In the genomic region with DNA sequence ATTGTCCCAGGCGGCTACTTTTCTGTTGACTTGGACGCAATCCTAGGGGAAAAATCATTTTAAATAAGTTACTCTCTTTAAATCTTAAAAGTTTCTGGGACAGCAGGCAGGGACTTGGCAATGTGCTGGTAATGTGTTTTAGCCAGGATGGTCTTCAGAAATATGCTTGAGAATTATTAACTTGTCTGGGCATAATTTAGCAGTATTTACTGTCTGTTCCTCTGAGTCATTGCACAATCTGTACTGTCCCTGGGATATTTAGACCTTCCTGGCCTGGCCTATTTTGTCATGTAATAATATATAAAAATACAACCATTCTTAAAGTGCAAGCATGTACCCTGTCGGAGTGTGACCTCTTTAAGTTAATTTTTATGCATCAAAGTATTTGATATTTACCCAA, we compare ENCODE assay signal across 19 cellular contexts.
"Had no signal": no experiment of that assay in that cellular context is flagged by ENCODE, and none has a peak within 500 bp of the region (broad histone marks: within the 10 kb centered on the region; RNA-seq: fewer than 3 reads in every experiment).

No MANE protein-coding gene starts in this region.

- H3K4me1 ChIP-seq: parathyroid adenoma, tibial nerve, uterus had no signal

- H3K36me3 ChIP-seq: tibial nerve, uterus had no signal

- H3K4me3 Mint-ChIP-seq: activated CD4-positive, alpha-beta T cell treated with anti-CD3 and anti-CD28 coated beads, Interleukin-2, amount 10 ng/mL, durations not matched to agents 24 days and 14 days; activated naive CD8-positive, alpha-beta T cell treated with anti-CD3 and anti-CD28 coated beads for 36 hours; endodermal cell; immature natural killer cell; naive thymus-derived CD8-positive, alpha-beta T cell; stimulated activated memory B cell treated with anti-CD40 and anti-IgM and Interleukin-4, amounts not matched to agents 10 μg/mL and 1 μg/mL and 100 μg/mL, for 72 hours had no signal

- H3K9ac ChIP-seq: parathyroid adenoma had no signal

- DNase-seq: activated CD4-positive, alpha-beta T cell treated with anti-CD3 and anti-CD28 coated beads, Interleukin-2, amount 10 ng/mL, durations not matched to agents 24 days and 14 days; activated CD4-positive, CD25-positive, alpha-beta regulatory T cell; activated CD8-positive, alpha-beta memory T cell treated with anti-CD3 and anti-CD28 coated beads, Interleukin-2, amount 50 U/mL, for 48 hours; activated naive CD8-positive, alpha-beta T cell treated with anti-CD3 and anti-CD28 coated beads for 36 hours; anterior cingulate cortex; dorsolateral prefrontal cortex; endodermal cell; glutamatergic neuron; immature natural killer cell; left colon; naive thymus-derived CD8-positive, alpha-beta T cell; stimulated activated CD4-positive, alpha-beta T cell treated with anti-CD3 and anti-CD28 coated beads, Interleukin-2, amount 100 ng/mL, for 48 hours; substantia nigra; uterus had no signal

- H3K27ac Mint-ChIP-seq: activated CD4-positive, alpha-beta T cell treated with anti-CD3 and anti-CD28 coated beads, Interleukin-2, amount 10 ng/mL, durations not matched to agents 24 days and 14 days; activated naive CD8-positive, alpha-beta T cell treated with anti-CD3 and anti-CD28 coated beads for 36 hours; endodermal cell; immature natural killer cell; naive thymus-derived CD8-positive, alpha-beta T cell; stimulated activated memory B cell treated with anti-CD40 and anti-IgM and Interleukin-4, amounts not matched to agents 10 μg/mL and 1 μg/mL and 100 μg/mL, for 72 hours had no signal

- H3K4me3 ChIP-seq: dorsolateral prefrontal cortex, mucosa of descending colon, tibial nerve, uterus had no signal

- H3K9me3 ChIP-seq: mucosa of descending colon, tibial nerve, uterus had no signal

- ATAC-seq: esophagus mucosa; left colon; mucosa of descending colon; naive thymus-derived CD8-positive, alpha-beta T cell; stimulated activated memory B cell treated with anti-CD40 and anti-IgM and Interleukin-4, amounts not matched to agents 10 μg/mL and 1 μg/mL and 100 μg/mL, for 72 hours had no signal

- H3K27me3 ChIP-seq: tibial nerve, uterus had no signal

- H3K27me3 Mint-ChIP-seq: activated CD4-positive, alpha-beta T cell treated with anti-CD3 and anti-CD28 coated beads, Interleukin-2, amount 10 ng/mL, durations not matched to agents 24 days and 14 days; activated naive CD8-positive, alpha-beta T cell treated with anti-CD3 and anti-CD28 coated beads for 36 hours; naive thymus-derived CD8-positive, alpha-beta T cell; stimulated activated memory B cell treated with anti-CD40 and anti-IgM and Interleukin-4, amounts not matched to agents 10 μg/mL and 1 μg/mL and 100 μg/mL, for 72 hours had no signal

- H3K4me1 Mint-ChIP-seq: activated CD4-positive, alpha-beta T cell treated with anti-CD3 and anti-CD28 coated beads, Interleukin-2, amount 10 ng/mL, durations not matched to agents 24 days and 14 days; activated naive CD8-positive, alpha-beta T cell treated with anti-CD3 and anti-CD28 coated beads for 36 hours; immature natural killer cell; naive thymus-derived CD8-positive, alpha-beta T cell; stimulated activated memory B cell treated with anti-CD40 and anti-IgM and Interleukin-4, amounts not matched to agents 10 μg/mL and 1 μg/mL and 100 μg/mL, for 72 hours had no signal

- H3K36me3 Mint-ChIP-seq: activated naive CD8-positive, alpha-beta T cell treated with anti-CD3 and anti-CD28 coated beads for 36 hours; immature natural killer cell; naive thymus-derived CD8-positive, alpha-beta T cell; stimulated activated memory B cell treated with anti-CD40 and anti-IgM and Interleukin-4, amounts not matched to agents 10 μg/mL and 1 μg/mL and 100 μg/mL, for 72 hours had no signal

- H3K9me3 Mint-ChIP-seq: activated CD4-positive, alpha-beta T cell treated with anti-CD3 and anti-CD28 coated beads, Interleukin-2, amount 10 ng/mL, durations not matched to agents 24 days and 14 days; activated naive CD8-positive, alpha-beta T cell treated with anti-CD3 and anti-CD28 coated beads for 36 hours; endodermal cell; naive thymus-derived CD8-positive, alpha-beta T cell; stimulated activated memory B cell treated with anti-CD40 and anti-IgM and Interleukin-4, amounts not matched to agents 10 μg/mL and 1 μg/mL and 100 μg/mL, for 72 hours had no signal
